ENCODE assay signal across 25 cellular contexts in genomic region chr1:168484083-168484482, GRCh38. TPM values are rescaled to one million over a fixed set of nuclear protein-coding genes. Genes with fewer than 3 reads are reported as not detected.
DNase-seq lines count a peak whose midpoint lies in the region; ATAC-seq and TF ChIP-seq lines count a peak whose summit lies in the region.
"Had no signal": no experiment of that assay in that cellular context is flagged by ENCODE, and none has a peak within 500 bp of the region (broad histone marks: within the 10 kb centered on the region; RNA-seq: fewer than 3 reads in every experiment).

No MANE protein-coding gene starts in this region.

- CTCF ChIA-PET in activated CD8-positive, alpha-beta T cell treated with anti-CD3 and anti-CD28 coated beads for 36 hours (lab: Charles Lee) = no interaction called here

- H3K9me3 Mint-ChIP-seq in activated T-cell treated with anti-CD3 and anti-CD28 coated beads, Interleukin-2, amount 50 U/mL, for 24 hours = peaks cover 6% of the 10 kb centered on the region
- H3K9me3 Mint-ChIP-seq in activated CD8-positive, alpha-beta T cell treated with anti-CD3 and anti-CD28 coated beads for 36 hours = peaks cover 8% of the 10 kb centered on the region
- H3K9me3 Mint-ChIP-seq in type B pancreatic cell = peaks cover 9% of the 10 kb centered on the region

- peaks cover 13% of the 10 kb centered on the region for H3K4me1 ChIP-seq in hepatocyte (ENCODE audit: insufficient read depth)
- H3K4me1 ChIP-seq: psoas muscle had no signal

- peak; percentile 72 for ATAC-seq in activated CD8-positive, alpha-beta T cell treated with anti-CD3 and anti-CD28 coated beads for 36 hours
- peak; percentile 52 for ATAC-seq in stimulated activated naive CD8-positive, alpha-beta T cell treated with anti-CD3 and anti-CD28 coated beads, Interleukin-15, Interleukin-2, amounts not matched to agents 100 U/mL and 50 U/mL, for 24 hours
- no peak for ATAC-seq in GM19395 (IDR thresholded peaks at IDR 0.05; ENCODE audit: unreplicated experiment)
- ATAC-seq: HCT116, Panc1 had no signal

- no peaks in the 10 kb centered on the region for H3K27me3 Mint-ChIP-seq in activated T-cell treated with anti-CD3 and anti-CD28 coated beads, Interleukin-2, amount 50 U/mL, for 24 hours
- no peaks in the 10 kb centered on the region for H3K27me3 Mint-ChIP-seq in activated CD8-positive, alpha-beta T cell treated with anti-CD3 and anti-CD28 coated beads for 36 hours
- H3K27me3 Mint-ChIP-seq in type B pancreatic cell = no peaks in the 10 kb centered on the region
- H3K27me3 Mint-ChIP-seq: activated CD4-positive, alpha-beta memory T cell treated with anti-CD3 and anti-CD28 coated beads, Interleukin-2, amount 10 ng/mL, durations not matched to agents 7 days and 5 days had no signal

- H3K4me1 Mint-ChIP-seq in activated T-cell treated with anti-CD3 and anti-CD28 coated beads, Interleukin-2, amount 50 U/mL, for 24 hours (ENCODE audit: low read depth) = peaks cover 54% of the 10 kb centered on the region
- peaks cover 52% of the 10 kb centered on the region for H3K4me1 Mint-ChIP-seq in activated CD8-positive, alpha-beta T cell treated with anti-CD3 and anti-CD28 coated beads for 36 hours (ENCODE audit: low read depth)
- H3K4me1 Mint-ChIP-seq in type B pancreatic cell (ENCODE audit: unreplicated experiment) = peaks cover 13% of the 10 kb centered on the region

- DNase-seq in activated T-cell treated with anti-CD3 and anti-CD28 coated beads, Interleukin-2, amount 50 U/mL, for 24 hours = no peak
- DNase-seq in activated T-cell treated with anti-CD3 and anti-CD28 coated beads, Interleukin-2, amount 50 U/mL, for 1 hour = no peak
- no peak for DNase-seq in activated CD8-positive, alpha-beta T cell treated with anti-CD3 and anti-CD28 coated beads for 36 hours
- DNase-seq in hepatocyte (ENCODE audit: low spot score) (no peak), occipital lobe (lab: John Stamatoyannopoulos, UW) (no peak), type B pancreatic cell (ENCODE audit: extremely low spot score, unreplicated experiment) (no peak)
- DNase-seq in stimulated activated naive CD8-positive, alpha-beta T cell treated with anti-CD3 and anti-CD28 coated beads, Interleukin-15, Interleukin-2, amounts not matched to agents 100 U/mL and 50 U/mL, for 24 hours = no peak
- DNase-seq: activated CD4-positive, alpha-beta memory T cell treated with anti-CD3 and anti-CD28 coated beads, Interleukin-2, amount 10 ng/mL, durations not matched to agents 7 days and 5 days; activated naive CD4-positive, alpha-beta T cell; glutamatergic neuron; Karpas-422; NCI-H1105 treated with DMSO at 0.1 percent for 48 hours; NCI-H2171; psoas muscle; stimulated activated naive CD4-positive, alpha-beta T cell treated with Interleukin-2 at 50 U/mL for 16 hours had no signal

- peak overlapping the region; percentile 42 for H3K27ac ChIP-seq in hepatocyte
- H3K27ac ChIP-seq: psoas muscle, SK-N-MC had no signal

- H4K20me1 ChIP-seq in hepatocyte (ENCODE audit: insufficient read depth, poor library complexity, severe bottlenecking) = no peaks in the 10 kb centered on the region

- no peak overlapping the region for H2AFZ ChIP-seq in hepatocyte

- H3K27ac Mint-ChIP-seq in activated T-cell treated with anti-CD3 and anti-CD28 coated beads, Interleukin-2, amount 50 U/mL, for 24 hours = peak overlapping the region; percentile 73
- peak overlapping the region; percentile 60 for H3K27ac Mint-ChIP-seq in activated CD8-positive, alpha-beta T cell treated with anti-CD3 and anti-CD28 coated beads for 36 hours
- H3K27ac Mint-ChIP-seq in type B pancreatic cell = no peak overlapping the region
- H3K27ac Mint-ChIP-seq: activated CD4-positive, alpha-beta memory T cell treated with anti-CD3 and anti-CD28 coated beads, Interleukin-2, amount 10 ng/mL, durations not matched to agents 7 days and 5 days had no signal

- POLR2A ChIA-PET in activated CD8-positive, alpha-beta T cell treated with anti-CD3 and anti-CD28 coated beads for 36 hours (lab: Charles Lee) = no interaction called here

- H3K9me3 ChIP-seq in hepatocyte (ENCODE audit: low read depth) = no peaks in the 10 kb centered on the region
- H3K9me3 ChIP-seq: psoas muscle had no signal

- no peak for TF ChIP-seq CTCF in activated CD8-positive, alpha-beta T cell treated with anti-CD3 and anti-CD28 coated beads for 36 hours (IDR thresholded peaks at IDR 0.05)
- TF ChIP-seq CTCF in hepatocyte (IDR thresholded peaks at IDR 0.05; ENCODE audit: poor library complexity) = no peak
- TF ChIP-seq CTCF in type B pancreatic cell (conservative IDR thresholded peaks at IDR 0.05) = no peak

- no peak overlapping the region for H3K4me2 ChIP-seq in hepatocyte

- H3K36me3 Mint-ChIP-seq in activated T-cell treated with anti-CD3 and anti-CD28 coated beads, Interleukin-2, amount 50 U/mL, for 24 hours (ENCODE audit: low read depth) = peaks cover 4% of the 10 kb centered on the region
- H3K36me3 Mint-ChIP-seq in activated CD8-positive, alpha-beta T cell treated with anti-CD3 and anti-CD28 coated beads for 36 hours (ENCODE audit: low read depth) = peaks cover 4% of the 10 kb centered on the region
- H3K36me3 Mint-ChIP-seq in type B pancreatic cell = no peaks in the 10 kb centered on the region

- no peaks in the 10 kb centered on the region for H3K79me2 ChIP-seq in hepatocyte

- intact Hi-C loops in activated CD8-positive, alpha-beta T cell treated with anti-CD3 and anti-CD28 coated beads for 36 hours (cut with micrococcal nuclease) = no loop called here

- H3K4me3 ChIP-seq in hepatocyte = no peak overlapping the region
- H3K4me3 ChIP-seq: lung, psoas muscle, SK-N-MC had no signal

- H3K4me3 Mint-ChIP-seq in activated T-cell treated with anti-CD3 and anti-CD28 coated beads, Interleukin-2, amount 50 U/mL, for 24 hours = no peak overlapping the region
- no peak overlapping the region for H3K4me3 Mint-ChIP-seq in activated CD8-positive, alpha-beta T cell treated with anti-CD3 and anti-CD28 coated beads for 36 hours
- no peak overlapping the region for H3K4me3 Mint-ChIP-seq in type B pancreatic cell
- H3K4me3 Mint-ChIP-seq: activated CD4-positive, alpha-beta memory T cell treated with anti-CD3 and anti-CD28 coated beads, Interleukin-2, amount 10 ng/mL, durations not matched to agents 7 days and 5 days had no signal

- no peaks in the 10 kb centered on the region for H3K9me2 ChIP-seq in hepatocyte (replicated peaks; ENCODE audit: insufficient read depth)

- H3K27me3 ChIP-seq in hepatocyte = no peaks in the 10 kb centered on the region

- no peaks in the 10 kb centered on the region for H3K36me3 ChIP-seq in hepatocyte (replicated peaks; ENCODE audit: insufficient read depth, low read depth)

RNA-seq across cellular contexts. Expression of gene XCL2, which starts 59.7 kb away (rescaled TPM):
- total RNA-seq in activated CD8-positive, alpha-beta T cell treated with anti-CD3 and anti-CD28 coated beads for 36 hours = 100 to 1,000 TPM; 188 to 191 TPM
- not detected in 2 replicates for total RNA-seq in hepatocyte
- not detected in 2 replicates for polyA plus RNA-seq in hepatocyte
- total RNA-seq in occipital lobe = not detected
- not detected in 2 replicates for total RNA-seq in type B pancreatic cell (ENCODE audit: low replicate concordance)
- total RNA-seq: activated CD4-positive, alpha-beta memory T cell treated with anti-CD3 and anti-CD28 coated beads, Interleukin-2, amount 10 ng/mL, durations not matched to agents 7 days and 5 days; Daoy; dermis microvascular lymphatic vessel endothelial cell; psoas muscle had no signal
- polyA plus RNA-seq: AG04450, esophagus, neural cell, psoas muscle had no signal

Comparison
In these comparisons a context has a peak if more than half of its experiments do, and no peak if none do; other contexts are left out.
1. RNA of gene XCL2, which starts 59.7 kb away (total RNA-seq): 188 to 191 TPM in activated CD8-positive, alpha-beta T cell treated with anti-CD3 and anti-CD28 coated beads for 36 hours; not detected in hepatocyte, not detected in occipital lobe (single experiment) and not detected in type B pancreatic cell; every median in the first group is over 100 times any median in the second.